9 cellular contexts compared by ENCODE assay signal in genomic region chr19:8161135-8161646, GRCh38. TPM values are rescaled to one million over a fixed set of nuclear protein-coding genes. Genes with fewer than 3 reads are reported as not detected.
DNase-seq lines count a peak whose midpoint lies in the region; ATAC-seq and TF ChIP-seq lines count a peak whose summit lies in the region.
"Had no signal": no experiment of that assay in that cellular context is flagged by ENCODE, and none has a peak within 500 bp of the region (broad histone marks: within the 10 kb centered on the region; RNA-seq: fewer than 3 reads in every experiment).

No MANE protein-coding gene starts in this region.

- no peak for TF ChIP-seq CTCF in BE2C (IDR thresholded peaks at IDR 0.05; ENCODE audit: low read depth, low read length)
- TF ChIP-seq CTCF in GM13977 (IDR thresholded peaks at IDR 0.05; ENCODE audit: extremely low read depth, insufficient read depth, missing control alignments), result no peak
- no peak for TF ChIP-seq CTCF in fibroblast of lung (conservative IDR thresholded peaks at IDR 0.05 in 1 of 2, IDR thresholded peaks at IDR 0.05 in 1 of 2; ENCODE audit: low read depth in 1 of 2, low read length in 2 of 2)
- TF ChIP-seq CTCF in Calu3 (IDR thresholded peaks at IDR 0.05; ENCODE audit: unreplicated experiment), result no peak

- H3K4me1 ChIP-seq in BE2C (no peaks in the 10 kb centered on the region), fibroblast of lung (ENCODE audit: control insufficient read depth, extremely low read depth, insufficient read depth, low read length) (no peaks in the 10 kb centered on the region)

- no peak overlapping the region for H3K4me2 ChIP-seq in fibroblast of lung (ENCODE audit: extremely low read depth, insufficient read depth, low read length)

- H3K4me3 ChIP-seq in BE2C (ENCODE audit: low read depth, low read length) (no peak overlapping the region), fibroblast of lung (replicated peaks in 1 of 4; ENCODE audit: control extremely low read depth in 1 of 4, insufficient read depth in 1 of 4, low read depth in 3 of 4, low read length in 4 of 4) (no peak overlapping the region)

- no TSS peak for BruUV-seq in Calu3 (replicated peaks; lab: Mats Ljungman, UMichigan)

- no peaks in the 10 kb centered on the region for H3K27me3 ChIP-seq in BE2C
- H3K27me3 ChIP-seq in fibroblast of lung (ENCODE audit: control insufficient read depth, insufficient read depth, low read length), result no peaks in the 10 kb centered on the region

- ATAC-seq in GM21529 (IDR thresholded peaks at IDR 0.05; ENCODE audit: unreplicated experiment) (no peak), GM18867 (IDR thresholded peaks at IDR 0.05; ENCODE audit: unreplicated experiment) (no peak), HG03354 (IDR thresholded peaks at IDR 0.05; ENCODE audit: poor library complexity, severe bottlenecking, unreplicated experiment) (no peak)

- H3K27me3 Mint-ChIP-seq in Calu3 (ENCODE audit: unreplicated experiment), result peaks cover 12% of the 10 kb centered on the region

- no peak overlapping the region for H3K27ac Mint-ChIP-seq in Calu3 (ENCODE audit: unreplicated experiment)

- DNase-seq in BE2C (peak; percentile 45), GM13977 (ENCODE audit: low spot score) (peak; percentile 31), NCI-H446 treated with DMSO at 0.1 percent for 48 hours (lab: John Stamatoyannopoulos, UW) (peak; percentile 38), fibroblast of lung (ENCODE audit: low read depth in 2 of 2) (peak; percentile 17 to 18), Calu3 (no peak)

- H3K9me3 ChIP-seq in BE2C, result no peaks in the 10 kb centered on the region
- no peaks in the 10 kb centered on the region for H3K9me3 ChIP-seq in fibroblast of lung (ENCODE audit: control insufficient read depth, insufficient read depth, low read depth, low read length)

- H3K4me1 Mint-ChIP-seq in Calu3 (ENCODE audit: low read depth, unreplicated experiment), result no peaks in the 10 kb centered on the region

- H3K9me3 Mint-ChIP-seq in Calu3 (ENCODE audit: low read depth, unreplicated experiment), result no peaks in the 10 kb centered on the region

- H3K36me3 Mint-ChIP-seq in Calu3 (ENCODE audit: insufficient read depth, unreplicated experiment), result no peaks in the 10 kb centered on the region

- intact Hi-C loops in Calu3 (cut with micrococcal nuclease; ENCODE audit: unreplicated experiment), result no loop called here

- H2AFZ ChIP-seq in fibroblast of lung (ENCODE audit: low read length), result no peak overlapping the region

- H3K27ac ChIP-seq in fibroblast of lung (ENCODE audit: insufficient read depth, low read length), result no peak overlapping the region
- H3K27ac ChIP-seq: epithelial cell of prostate had no signal

- no peak overlapping the region for H3K4me3 Mint-ChIP-seq in Calu3 (ENCODE audit: low read depth, unreplicated experiment)

- H4K20me1 ChIP-seq in fibroblast of lung (ENCODE audit: control insufficient read depth, extremely low read depth, insufficient read depth, low read length), result no peaks in the 10 kb centered on the region

- H3K36me3 ChIP-seq in BE2C, result no peaks in the 10 kb centered on the region
- H3K36me3 ChIP-seq in fibroblast of lung (ENCODE audit: control insufficient read depth, insufficient read depth, low read length), result no peaks in the 10 kb centered on the region

- H3K79me2 ChIP-seq in fibroblast of lung (ENCODE audit: control insufficient read depth, insufficient read depth, low read length), result no peaks in the 10 kb centered on the region

- in situ Hi-C loops in GM13977 (cut with MboI; ENCODE audit: low pct_unique_long_range_greater_than_20kb, low sequenced_read_pairs, unreplicated experiment), result no loop called here

- CTCF ChIA-PET in Calu3 (lab: Charles Lee), result no interaction called here

- H3K9ac ChIP-seq in fibroblast of lung (ENCODE audit: insufficient read depth, low read length), result no peak overlapping the region

RNA-seq across cellular contexts. Expression of gene FBN3, which starts 11.8 kb away (rescaled TPM):
- polyA plus RNA-seq in BE2C (2012; ENCODE audit: insufficient read depth, insufficient read length, low read depth), result not detected
- total RNA-seq in fibroblast of lung (under 0.01 TPM in 1 of 2 replicates, not detected in the other), Calu3 (2022) (0.54 TPM in 1 of 2 replicates, not detected in the other)
- polyA plus RNA-seq in fibroblast of lung, result not detected in 2 replicates
- not detected in 2 replicates for polyA plus RNA-seq in fibroblast of lung (2012)
- polyA minus RNA-seq in fibroblast of lung (ENCODE audit: low replicate concordance), result not detected in 2 replicates

RNA-seq across cellular contexts. Expression of gene CERS4, which starts 48.0 kb away (rescaled TPM):
- polyA plus RNA-seq in BE2C (2012; ENCODE audit: insufficient read depth, insufficient read length, low read depth), result 5.1 TPM
- total RNA-seq in fibroblast of lung (17.0 and 27.0 TPM in 2 replicates), Calu3 (2022) (10.1 and 13.4 TPM in 2 replicates)
- polyA plus RNA-seq in fibroblast of lung, result 0.74 and 1.5 TPM in 2 replicates
- 0.51 and 0.63 TPM in 2 replicates for polyA plus RNA-seq in fibroblast of lung (2012)
- polyA minus RNA-seq in fibroblast of lung (ENCODE audit: low replicate concordance), result 5.1 and 5.3 TPM in 2 replicates
